Comparison of ENCODE assay signal across 1 cellular context in genomic region chr19:12140545-12141404, GRCh38.
A peak's percentile ranks its signal among the peaks of the same experiment; 100 is the strongest.
TF ChIP-seq lines count a peak whose summit lies in the region.

No MANE protein-coding gene starts in this region.

TF ChIP-seq in HepG2, 621 proteins besides CTCF, POLR2A, EP300 and RAD21 (continued from another document and continues in another):
- TF ChIP-seq PAXIP1 (CRISPR knock-in tag; conservative IDR thresholded peaks at IDR 0.05) (no peak), ATF6 (CRISPR knock-in tag; conservative IDR thresholded peaks at IDR 0.05) (no peak), HNRNPK (IDR thresholded peaks at IDR 0.05; ENCODE audit: low read depth, low read length, poor library complexity, severe bottlenecking) (no peak), PHF5A (CRISPR knock-in tag; IDR thresholded peaks at IDR 0.05; ENCODE audit: low read depth, unreplicated experiment) (peak; percentile 51), ELF3 (CRISPR knock-in tag; IDR thresholded peaks at IDR 0.05) (no peak), MXD1 (CRISPR knock-in tag; IDR thresholded peaks at IDR 0.05) (0 out of 2 replicates have a peak, but pooled peaks have one; percentile 35), NRL (CRISPR knock-in tag; IDR thresholded peaks at IDR 0.05; ENCODE audit: borderline replicate concordance) (no peak), MXI1 (IDR thresholded peaks at IDR 0.05; ENCODE audit: borderline replicate concordance, low read depth, low read length) (peak; percentile 64; the same call in 1 of the 3 replicates), GTF2F1 (IDR thresholded peaks at IDR 0.05; ENCODE audit: low read length) (no peak), MBNL3 (CRISPR knock-in tag; conservative IDR thresholded peaks at IDR 0.05) (no peak), GFI1 (CRISPR knock-in tag; IDR thresholded peaks at IDR 0.05; ENCODE audit: borderline replicate concordance) (no peak), ZNF615 (CRISPR knock-in tag; IDR thresholded peaks at IDR 0.05; ENCODE audit: borderline replicate concordance) (no peak), PBX3 (CRISPR knock-in tag; IDR thresholded peaks at IDR 0.05; ENCODE audit: borderline replicate concordance) (no peak), ZNF205 (CRISPR knock-in tag; IDR thresholded peaks at IDR 0.05) (peak; percentile 54; the same call in 1 of the 2 replicates), ZBTB7A (CRISPR knock-in tag; IDR thresholded peaks at IDR 0.05) (no peak), YY1 (IDR thresholded peaks at IDR 0.05; ENCODE audit: insufficient read depth, insufficient replicate concordance, low read depth, low read length) (peak; percentile 26), MYPOP (CRISPR knock-in tag; IDR thresholded peaks at IDR 0.05) (no peak), MTA3 (CRISPR knock-in tag; IDR thresholded peaks at IDR 0.05) (no peak), ZFP82 (CRISPR knock-in tag; IDR thresholded peaks at IDR 0.05; ENCODE audit: borderline replicate concordance) (no peak), TBX3 (IDR thresholded peaks at IDR 0.05; ENCODE audit: borderline replicate concordance) (no peak), ASH2L (IDR thresholded peaks at IDR 0.05; ENCODE audit: insufficient read length, low read depth, low read length) (peak; percentile 15), SRY (CRISPR knock-in tag; IDR thresholded peaks at IDR 0.05) (no peak), ZC3H13 (CRISPR knock-in tag; IDR thresholded peaks at IDR 0.05) (0 out of 2 replicates have a peak, but pooled peaks have one; percentile 72), CCDC6 (CRISPR knock-in tag; IDR thresholded peaks at IDR 0.05) (no peak), YEATS2 (CRISPR knock-in tag; IDR thresholded peaks at IDR 0.05; ENCODE audit: borderline replicate concordance) (peak; percentile 23; the same call in 1 of the 2 replicates), NFIB (CRISPR knock-in tag; IDR thresholded peaks at IDR 0.05; ENCODE audit: borderline replicate concordance) (no peak), ZNF644 (CRISPR knock-in tag; IDR thresholded peaks at IDR 0.05; ENCODE audit: low read depth) (no peak), ZNF7 (CRISPR knock-in tag; IDR thresholded peaks at IDR 0.05) (no peak), SMC3 (IDR thresholded peaks at IDR 0.05; ENCODE audit: low read length) (peak; percentile 86), RXRA (CRISPR knock-in tag; IDR thresholded peaks at IDR 0.05) (peak; percentile 39; the same call in 1 of the 2 replicates)
- TF ChIP-seq, protein P1, sequence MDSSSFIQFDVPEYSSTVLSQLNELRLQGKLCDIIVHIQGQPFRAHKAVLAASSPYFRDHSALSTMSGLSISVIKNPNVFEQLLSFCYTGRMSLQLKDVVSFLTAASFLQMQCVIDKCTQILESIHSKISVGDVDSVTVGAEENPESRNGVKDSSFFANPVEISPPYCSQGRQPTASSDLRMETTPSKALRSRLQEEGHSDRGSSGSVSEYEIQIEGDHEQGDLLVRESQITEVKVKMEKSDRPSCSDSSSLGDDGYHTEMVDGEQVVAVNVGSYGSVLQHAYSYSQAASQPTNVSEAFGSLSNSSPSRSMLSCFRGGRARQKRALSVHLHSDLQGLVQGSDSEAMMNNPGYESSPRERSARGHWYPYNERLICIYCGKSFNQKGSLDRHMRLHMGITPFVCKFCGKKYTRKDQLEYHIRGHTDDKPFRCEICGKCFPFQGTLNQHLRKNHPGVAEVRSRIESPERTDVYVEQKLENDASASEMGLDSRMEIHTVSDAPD (CRISPR knock-in tag; IDR thresholded peaks at IDR 0.05): no peak
- TF ChIP-seq, protein P2, sequence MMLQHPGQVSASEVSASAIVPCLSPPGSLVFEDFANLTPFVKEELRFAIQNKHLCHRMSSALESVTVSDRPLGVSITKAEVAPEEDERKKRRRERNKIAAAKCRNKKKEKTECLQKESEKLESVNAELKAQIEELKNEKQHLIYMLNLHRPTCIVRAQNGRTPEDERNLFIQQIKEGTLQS (CRISPR knock-in tag; IDR thresholded peaks at IDR 0.05): no peak
- TF ChIP-seq, protein P3, sequence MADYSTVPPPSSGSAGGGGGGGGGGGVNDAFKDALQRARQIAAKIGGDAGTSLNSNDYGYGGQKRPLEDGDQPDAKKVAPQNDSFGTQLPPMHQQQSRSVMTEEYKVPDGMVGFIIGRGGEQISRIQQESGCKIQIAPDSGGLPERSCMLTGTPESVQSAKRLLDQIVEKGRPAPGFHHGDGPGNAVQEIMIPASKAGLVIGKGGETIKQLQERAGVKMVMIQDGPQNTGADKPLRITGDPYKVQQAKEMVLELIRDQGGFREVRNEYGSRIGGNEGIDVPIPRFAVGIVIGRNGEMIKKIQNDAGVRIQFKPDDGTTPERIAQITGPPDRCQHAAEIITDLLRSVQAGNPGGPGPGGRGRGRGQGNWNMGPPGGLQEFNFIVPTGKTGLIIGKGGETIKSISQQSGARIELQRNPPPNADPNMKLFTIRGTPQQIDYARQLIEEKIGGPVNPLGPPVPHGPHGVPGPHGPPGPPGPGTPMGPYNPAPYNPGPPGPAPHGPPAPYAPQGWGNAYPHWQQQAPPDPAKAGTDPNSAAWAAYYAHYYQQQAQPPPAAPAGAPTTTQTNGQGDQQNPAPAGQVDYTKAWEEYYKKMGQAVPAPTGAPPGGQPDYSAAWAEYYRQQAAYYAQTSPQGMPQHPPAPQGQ (CRISPR knock-in tag; IDR thresholded peaks at IDR 0.05; ENCODE audit: borderline replicate concordance): no peak
- TF ChIP-seq, protein P4, sequence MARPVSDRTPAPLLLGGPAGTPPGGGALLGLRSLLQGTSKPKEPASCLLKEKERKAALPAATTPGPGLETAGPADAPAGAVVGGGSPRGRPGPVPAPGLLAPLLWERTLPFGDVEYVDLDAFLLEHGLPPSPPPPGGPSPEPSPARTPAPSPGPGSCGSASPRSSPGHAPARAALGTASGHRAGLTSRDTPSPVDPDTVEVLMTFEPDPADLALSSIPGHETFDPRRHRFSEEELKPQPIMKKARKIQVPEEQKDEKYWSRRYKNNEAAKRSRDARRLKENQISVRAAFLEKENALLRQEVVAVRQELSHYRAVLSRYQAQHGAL (CRISPR knock-in tag; IDR thresholded peaks at IDR 0.05; ENCODE audit: not compliant biosample characterization): no peak
- TF ChIP-seq, protein P5, sequence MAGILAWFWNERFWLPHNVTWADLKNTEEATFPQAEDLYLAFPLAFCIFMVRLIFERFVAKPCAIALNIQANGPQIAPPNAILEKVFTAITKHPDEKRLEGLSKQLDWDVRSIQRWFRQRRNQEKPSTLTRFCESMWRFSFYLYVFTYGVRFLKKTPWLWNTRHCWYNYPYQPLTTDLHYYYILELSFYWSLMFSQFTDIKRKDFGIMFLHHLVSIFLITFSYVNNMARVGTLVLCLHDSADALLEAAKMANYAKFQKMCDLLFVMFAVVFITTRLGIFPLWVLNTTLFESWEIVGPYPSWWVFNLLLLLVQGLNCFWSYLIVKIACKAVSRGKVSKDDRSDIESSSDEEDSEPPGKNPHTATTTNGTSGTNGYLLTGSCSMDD (CRISPR knock-in tag; IDR thresholded peaks at IDR 0.05): no peak
- TF ChIP-seq, protein P6, sequence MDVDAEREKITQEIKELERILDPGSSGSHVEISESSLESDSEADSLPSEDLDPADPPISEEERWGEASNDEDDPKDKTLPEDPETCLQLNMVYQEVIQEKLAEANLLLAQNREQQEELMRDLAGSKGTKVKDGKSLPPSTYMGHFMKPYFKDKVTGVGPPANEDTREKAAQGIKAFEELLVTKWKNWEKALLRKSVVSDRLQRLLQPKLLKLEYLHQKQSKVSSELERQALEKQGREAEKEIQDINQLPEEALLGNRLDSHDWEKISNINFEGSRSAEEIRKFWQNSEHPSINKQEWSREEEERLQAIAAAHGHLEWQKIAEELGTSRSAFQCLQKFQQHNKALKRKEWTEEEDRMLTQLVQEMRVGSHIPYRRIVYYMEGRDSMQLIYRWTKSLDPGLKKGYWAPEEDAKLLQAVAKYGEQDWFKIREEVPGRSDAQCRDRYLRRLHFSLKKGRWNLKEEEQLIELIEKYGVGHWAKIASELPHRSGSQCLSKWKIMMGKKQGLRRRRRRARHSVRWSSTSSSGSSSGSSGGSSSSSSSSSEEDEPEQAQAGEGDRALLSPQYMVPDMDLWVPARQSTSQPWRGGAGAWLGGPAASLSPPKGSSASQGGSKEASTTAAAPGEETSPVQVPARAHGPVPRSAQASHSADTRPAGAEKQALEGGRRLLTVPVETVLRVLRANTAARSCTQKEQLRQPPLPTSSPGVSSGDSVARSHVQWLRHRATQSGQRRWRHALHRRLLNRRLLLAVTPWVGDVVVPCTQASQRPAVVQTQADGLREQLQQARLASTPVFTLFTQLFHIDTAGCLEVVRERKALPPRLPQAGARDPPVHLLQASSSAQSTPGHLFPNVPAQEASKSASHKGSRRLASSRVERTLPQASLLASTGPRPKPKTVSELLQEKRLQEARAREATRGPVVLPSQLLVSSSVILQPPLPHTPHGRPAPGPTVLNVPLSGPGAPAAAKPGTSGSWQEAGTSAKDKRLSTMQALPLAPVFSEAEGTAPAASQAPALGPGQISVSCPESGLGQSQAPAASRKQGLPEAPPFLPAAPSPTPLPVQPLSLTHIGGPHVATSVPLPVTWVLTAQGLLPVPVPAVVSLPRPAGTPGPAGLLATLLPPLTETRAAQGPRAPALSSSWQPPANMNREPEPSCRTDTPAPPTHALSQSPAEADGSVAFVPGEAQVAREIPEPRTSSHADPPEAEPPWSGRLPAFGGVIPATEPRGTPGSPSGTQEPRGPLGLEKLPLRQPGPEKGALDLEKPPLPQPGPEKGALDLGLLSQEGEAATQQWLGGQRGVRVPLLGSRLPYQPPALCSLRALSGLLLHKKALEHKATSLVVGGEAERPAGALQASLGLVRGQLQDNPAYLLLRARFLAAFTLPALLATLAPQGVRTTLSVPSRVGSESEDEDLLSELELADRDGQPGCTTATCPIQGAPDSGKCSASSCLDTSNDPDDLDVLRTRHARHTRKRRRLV (CRISPR knock-in tag; IDR thresholded peaks at IDR 0.05): no peak
